ENCODE assay signal across 22 cellular contexts in the genomic region with DNA sequence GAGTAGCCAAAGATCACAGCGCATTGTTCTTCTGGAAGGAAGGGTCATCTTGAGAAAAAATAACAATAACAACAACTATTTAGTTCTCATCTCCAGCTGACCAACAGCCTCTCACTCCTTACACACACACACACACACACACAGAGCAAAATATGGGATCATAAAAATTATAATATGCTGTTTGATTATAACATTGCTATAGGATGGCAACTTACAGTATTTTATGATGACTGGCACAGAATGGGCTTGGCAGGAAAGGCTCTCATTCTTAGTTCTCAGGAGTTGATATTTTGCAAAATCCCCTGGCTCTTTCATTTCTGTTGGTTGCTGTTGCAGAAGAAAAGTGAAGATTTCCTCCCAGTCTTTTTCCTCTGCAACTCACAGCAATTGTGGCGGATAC.
DNase-seq lines count a peak whose midpoint lies in the region; ATAC-seq and TF ChIP-seq lines count a peak whose summit lies in the region.
"Had no signal": no experiment of that assay in that cellular context is flagged by ENCODE, and none has a peak within 500 bp of the region (broad histone marks: within the 10 kb centered on the region; RNA-seq: fewer than 3 reads in every experiment).

No MANE protein-coding gene starts in this region.

- no peaks in the 10 kb centered on the region for H3K27me3 ChIP-seq in HAP-1 (ENCODE audit: low read depth)

- H3K27me3 Mint-ChIP-seq in neural crest cell (ENCODE audit: low read depth) (no peaks in the 10 kb centered on the region), type B pancreatic cell (no peaks in the 10 kb centered on the region)

- intact Hi-C loops in left colon (cut with DNase I, micrococcal nuclease), result no loop called here

- H3K9me3 Mint-ChIP-seq in neural crest cell (peaks cover 3% of the 10 kb centered on the region), type B pancreatic cell (peaks cover 5% of the 10 kb centered on the region)

- no peak overlapping the region for H3K4me3 ChIP-seq in HAP-1
- H3K4me3 ChIP-seq: K562 had no signal

- in situ Hi-C loops in HAP-1 (cut with MboI; ENCODE audit: low sequenced_read_pairs), result no loop called here

- H3K27ac Mint-ChIP-seq in neural crest cell (ENCODE audit: unreplicated experiment), result peak overlapping the region; percentile 73
- H3K27ac Mint-ChIP-seq in type B pancreatic cell, result peak overlapping the region; percentile 26

- H3K4me1 Mint-ChIP-seq in neural crest cell, result peaks cover 48% of the 10 kb centered on the region
- H3K4me1 Mint-ChIP-seq in type B pancreatic cell (ENCODE audit: unreplicated experiment), result peaks cover 38% of the 10 kb centered on the region

- H3K36me3 Mint-ChIP-seq in neural crest cell (ENCODE audit: low read depth) (no peaks in the 10 kb centered on the region), type B pancreatic cell (no peaks in the 10 kb centered on the region)

- no peaks in the 10 kb centered on the region for H3K4me1 ChIP-seq in HAP-1

- peak overlapping the region; percentile 4 for H3K4me3 Mint-ChIP-seq in neural crest cell
- H3K4me3 Mint-ChIP-seq in type B pancreatic cell, result peak overlapping the region; percentile 58

- H3K36me3 ChIP-seq in HAP-1 (replicated peaks), result no peaks in the 10 kb centered on the region

- DNase-seq in NCI-H2227 (lab: John Stamatoyannopoulos, UW; ENCODE audit: unreplicated experiment), result peak; percentile 40
- DNase-seq in NCI-H2227 treated with DMSO at 0.1 percent for 48 hours (lab: John Stamatoyannopoulos, UW), result no peak
- DNase-seq in left colon, result no peak
- DNase-seq in neural crest cell (ENCODE audit: low read depth, low spot score), result no peak
- no peak for DNase-seq in type B pancreatic cell (ENCODE audit: extremely low spot score, unreplicated experiment)
- no peak for DNase-seq in HAP-1 (ENCODE audit: low spot score in 2 of 2)
- DNase-seq in stimulated activated CD4-positive, alpha-beta T cell treated with anti-CD3 and anti-CD28 coated beads, Interleukin-1b, Interleukin-23, amount 100 ng/mL, for 48 hours, result no peak
- DNase-seq in ecto neural progenitor cell (ENCODE audit: low spot score), result no peak
- DNase-seq: ACHN; DMS153; DND-41; Kasumi-1; NCI-H1092 treated with DMSO at 0.1 percent for 48 hours; NCI-H1436; NCI-H187; NCI-H2081 treated with DMSO at 0.1 percent for 48 hours; NCI-H2171 treated with DMSO at 0.1 percent for 48 hours; NCI-H446 treated with DMSO at 0.1 percent for 48 hours; NCI-H526; NK-92 treated with Interleukin-12 subunit alpha and Interleukin-12 subunit beta, amount 100 ng/mL, for 24 hours; PC-3 had no signal

- TF ChIP-seq CTCF in neural crest cell (conservative IDR thresholded peaks at IDR 0.05), result no peak
- TF ChIP-seq CTCF in type B pancreatic cell (conservative IDR thresholded peaks at IDR 0.05), result no peak

- no peaks in the 10 kb centered on the region for H3K9me3 ChIP-seq in HAP-1

- peak; percentile 59 for ATAC-seq in left colon
- ATAC-seq: K562, PC-3 had no signal
